36 cellular contexts compared by ENCODE assay signal in genomic region chr16:26911436-26911835, GRCh38.
"Had no signal": no experiment of that assay in that cellular context is flagged by ENCODE, and none has a peak within 500 bp of the region (broad histone marks: within the 10 kb centered on the region; RNA-seq: fewer than 3 reads in every experiment).

No MANE protein-coding gene starts in this region.

- H3K36me3 ChIP-seq: ascending aorta, brain microvascular endothelial cell, breast epithelium, WERI-Rb-1 had no signal

- H3K4me3 ChIP-seq: ascending aorta, body of pancreas, breast epithelium had no signal

- H3K4me3 Mint-ChIP-seq: activated CD4-positive, alpha-beta memory T cell treated with anti-CD3 and anti-CD28 coated beads, Interleukin-2, amount 10 ng/mL, durations not matched to agents 7 days and 5 days; activated CD4-positive, alpha-beta T cell treated with anti-CD3 and anti-CD28 coated beads for 36 hours; activated CD4-positive, alpha-beta T cell treated with anti-CD3 and anti-CD28 coated beads, Interleukin-2, amount 10 ng/mL, durations not matched to agents 7 days and 5 days; activated CD8-positive, alpha-beta memory T cell treated with anti-CD3 and anti-CD28 coated beads, Interleukin-2, amount 10 ng/mL, durations not matched to agents 7 days and 5 days; activated CD8-positive, alpha-beta T cell treated with anti-CD3 and anti-CD28 coated beads, Interleukin-2, amount 10 ng/mL, durations not matched to agents 7 days and 5 days; activated naive CD4-positive, alpha-beta T cell treated with anti-CD3 and anti-CD28 coated beads, Interleukin-2, amount 10 ng/mL, durations not matched to agents 7 days and 5 days; activated naive CD4-positive, alpha-beta T cell treated with anti-CD3 and anti-CD28 coated beads, Interleukin-2, amount 50 U/mL, for 24 hours; activated naive CD8-positive, alpha-beta T cell; activated naive CD8-positive, alpha-beta T cell treated with anti-CD3 and anti-CD28 coated beads, Interleukin-2, amount 10 ng/mL, durations not matched to agents 7 days and 5 days; activated naive CD8-positive, alpha-beta T cell treated with anti-CD3 and anti-CD28 coated beads, Interleukin-2, amount 50 U/mL, for 24 hours; activated T-cell treated with anti-CD3 and anti-CD28 coated beads, Interleukin-2, amount 50 U/mL, for 24 hours; T-helper 1 cell treated with Interleukin-12 subunit alpha and Interleukin-12 subunit beta and Interleukin-4 antibody, amounts not matched to agents 30 μg/mL and 1 μg/mL, for 36 hours; T-helper 2 cell treated with Interferon-gamma antibody and Interleukin-4, amounts not matched to agents 5 μg/mL and 100 μg/mL, for 36 hours; WTC11 had no signal

- H3K27me3 Mint-ChIP-seq: activated CD4-positive, alpha-beta T cell treated with anti-CD3 and anti-CD28 coated beads, Interleukin-2, amount 10 ng/mL, durations not matched to agents 7 days and 5 days had no signal

- DNase-seq: activated CD4-positive, alpha-beta memory T cell treated with anti-CD3 and anti-CD28 coated beads, Interleukin-2, amount 10 ng/mL, durations not matched to agents 7 days and 5 days; activated CD4-positive, alpha-beta T cell treated with anti-CD3 and anti-CD28 coated beads for 1 hour; activated CD4-positive, alpha-beta T cell treated with anti-CD3 and anti-CD28 coated beads for 36 hours; activated CD4-positive, alpha-beta T cell treated with anti-CD3 and anti-CD28 coated beads for 48 hours; activated CD4-positive, alpha-beta T cell treated with anti-CD3 and anti-CD28 coated beads, Interleukin-2, amount 10 ng/mL, durations not matched to agents 7 days and 5 days; activated CD4-positive, alpha-beta T cell treated with anti-CD3 and anti-CD28 coated beads, Interleukin-2, amount 50 U/mL, for 48 hours; activated CD4-positive, CD25-positive, alpha-beta regulatory T cell; activated CD8-positive, alpha-beta memory T cell treated with anti-CD3 and anti-CD28 coated beads for 24 hours; activated CD8-positive, alpha-beta memory T cell treated with anti-CD3 and anti-CD28 coated beads, Interleukin-2, amount 10 ng/mL, durations not matched to agents 7 days and 5 days; activated CD8-positive, alpha-beta memory T cell treated with anti-CD3 and anti-CD28 coated beads, Interleukin-2, amount 50 U/mL, for 48 hours; activated CD8-positive, alpha-beta T cell treated with anti-CD3 and anti-CD28 coated beads, Interleukin-2, amount 10 ng/mL, durations not matched to agents 7 days and 5 days; activated effector memory CD4-positive, alpha-beta T cell treated with Interleukin-2 at 50 U/mL for 16 hours; activated gamma-delta T cell; activated naive CD4-positive, alpha-beta T cell treated with anti-CD3 and anti-CD28 coated beads, Interleukin-2, amount 10 ng/mL, durations not matched to agents 7 days and 5 days; activated naive CD4-positive, alpha-beta T cell treated with Interleukin-2 at 50 U/mL for 16 hours; activated naive CD8-positive, alpha-beta T cell treated with anti-CD3 and anti-CD28 coated beads, Interleukin-2, amount 10 ng/mL, durations not matched to agents 7 days and 5 days; activated naive CD8-positive, alpha-beta T cell treated with anti-CD3 and anti-CD28 coated beads, Interleukin-2, amount 50 U/mL, for 24 hours; activated T-cell treated with anti-CD3 and anti-CD28 coated beads, Interleukin-2, amount 50 U/mL, for 24 hours; activated T-cell treated with anti-CD3 and anti-CD28 coated beads, Interleukin-2, amount 50 U/mL, for 48 hours; amygdala; anterior cingulate cortex; body of pancreas; brain microvascular endothelial cell; central memory CD4-positive, alpha-beta T cell; T-helper 2 cell; T-helper 9 cell; WERI-Rb-1 had no signal

- H3K4me1 ChIP-seq: ascending aorta, body of pancreas, breast epithelium had no signal

- H3K27ac Mint-ChIP-seq: activated CD4-positive, alpha-beta memory T cell treated with anti-CD3 and anti-CD28 coated beads, Interleukin-2, amount 10 ng/mL, durations not matched to agents 7 days and 5 days; activated CD4-positive, alpha-beta T cell treated with anti-CD3 and anti-CD28 coated beads for 36 hours; activated CD4-positive, alpha-beta T cell treated with anti-CD3 and anti-CD28 coated beads, Interleukin-2, amount 10 ng/mL, durations not matched to agents 7 days and 5 days; activated CD8-positive, alpha-beta memory T cell treated with anti-CD3 and anti-CD28 coated beads, Interleukin-2, amount 10 ng/mL, durations not matched to agents 7 days and 5 days; activated CD8-positive, alpha-beta T cell treated with anti-CD3 and anti-CD28 coated beads, Interleukin-2, amount 10 ng/mL, durations not matched to agents 7 days and 5 days; activated naive CD4-positive, alpha-beta T cell treated with anti-CD3 and anti-CD28 coated beads, Interleukin-2, amount 50 U/mL, for 24 hours; activated naive CD8-positive, alpha-beta T cell; activated naive CD8-positive, alpha-beta T cell treated with anti-CD3 and anti-CD28 coated beads, Interleukin-2, amount 10 ng/mL, durations not matched to agents 7 days and 5 days; activated naive CD8-positive, alpha-beta T cell treated with anti-CD3 and anti-CD28 coated beads, Interleukin-2, amount 50 U/mL, for 24 hours; activated T-cell treated with anti-CD3 and anti-CD28 coated beads, Interleukin-2, amount 50 U/mL, for 24 hours; activated T-helper 2 cell treated with anti-CD3 and anti-CD28 coated beads, Interferon-gamma antibody, Interleukin-2, Interleukin-4, amounts not matched to agents 10 μg/mL and 5 μg/mL and 100 μg/mL, durations not matched to agents 14 hours and 24 hours and 36 hours; T-helper 1 cell treated with Interleukin-12 subunit alpha and Interleukin-12 subunit beta and Interleukin-4 antibody, amounts not matched to agents 30 μg/mL and 1 μg/mL, for 36 hours; T-helper 2 cell treated with Interferon-gamma antibody and Interleukin-4, amounts not matched to agents 5 μg/mL and 100 μg/mL, for 36 hours; WTC11 had no signal

- H3K36me3 Mint-ChIP-seq: activated CD8-positive, alpha-beta memory T cell treated with anti-CD3 and anti-CD28 coated beads, Interleukin-2, amount 10 ng/mL, durations not matched to agents 7 days and 5 days; activated naive CD4-positive, alpha-beta T cell treated with anti-CD3 and anti-CD28 coated beads, Interleukin-2, amount 10 ng/mL, durations not matched to agents 7 days and 5 days; activated naive CD4-positive, alpha-beta T cell treated with anti-CD3 and anti-CD28 coated beads, Interleukin-2, amount 50 U/mL, for 24 hours; activated naive CD8-positive, alpha-beta T cell; activated naive CD8-positive, alpha-beta T cell treated with anti-CD3 and anti-CD28 coated beads, Interleukin-2, amount 10 ng/mL, durations not matched to agents 7 days and 5 days; WTC11 had no signal

- H3K9me3 ChIP-seq: ascending aorta, body of pancreas, breast epithelium had no signal

- H3K27ac ChIP-seq: ascending aorta, body of pancreas, brain microvascular endothelial cell, breast epithelium, WERI-Rb-1 had no signal

- H3K4me1 Mint-ChIP-seq: activated CD4-positive, alpha-beta memory T cell treated with anti-CD3 and anti-CD28 coated beads, Interleukin-2, amount 10 ng/mL, durations not matched to agents 7 days and 5 days; activated CD4-positive, alpha-beta T cell treated with anti-CD3 and anti-CD28 coated beads for 36 hours; activated CD4-positive, alpha-beta T cell treated with anti-CD3 and anti-CD28 coated beads, Interleukin-2, amount 10 ng/mL, durations not matched to agents 7 days and 5 days; activated CD8-positive, alpha-beta memory T cell treated with anti-CD3 and anti-CD28 coated beads, Interleukin-2, amount 10 ng/mL, durations not matched to agents 7 days and 5 days; activated naive CD4-positive, alpha-beta T cell treated with anti-CD3 and anti-CD28 coated beads, Interleukin-2, amount 10 ng/mL, durations not matched to agents 7 days and 5 days; activated naive CD4-positive, alpha-beta T cell treated with anti-CD3 and anti-CD28 coated beads, Interleukin-2, amount 50 U/mL, for 24 hours; activated naive CD8-positive, alpha-beta T cell treated with anti-CD3 and anti-CD28 coated beads, Interleukin-2, amount 10 ng/mL, durations not matched to agents 7 days and 5 days; activated naive CD8-positive, alpha-beta T cell treated with anti-CD3 and anti-CD28 coated beads, Interleukin-2, amount 50 U/mL, for 24 hours; WTC11 had no signal

- H3K27me3 ChIP-seq: ascending aorta, body of pancreas, brain microvascular endothelial cell, breast epithelium had no signal

- ATAC-seq: activated CD4-positive, alpha-beta T cell treated with anti-CD3 and anti-CD28 coated beads for 36 hours; activated CD4-positive, CD25-positive, alpha-beta regulatory T cell treated with anti-CD3 and anti-CD28 coated beads, Interleukin-2, amount 50 U/mL, for 24 hours; activated CD8-positive, alpha-beta memory T cell treated with anti-CD3 and anti-CD28 coated beads, Interleukin-2, amount 10 ng/mL, durations not matched to agents 7 days and 5 days; activated CD8-positive, alpha-beta T cell treated with anti-CD3 and anti-CD28 coated beads, Interleukin-2, amount 10 ng/mL, durations not matched to agents 7 days and 5 days; activated naive CD8-positive, alpha-beta T cell treated with anti-CD3 and anti-CD28 coated beads, Interleukin-2, amount 50 U/mL, for 24 hours; body of pancreas; WTC11 had no signal

- H3K9me3 Mint-ChIP-seq: activated CD4-positive, alpha-beta memory T cell treated with anti-CD3 and anti-CD28 coated beads, Interleukin-2, amount 10 ng/mL, durations not matched to agents 7 days and 5 days; activated CD4-positive, alpha-beta T cell treated with anti-CD3 and anti-CD28 coated beads, Interleukin-2, amount 10 ng/mL, durations not matched to agents 7 days and 5 days; activated naive CD4-positive, alpha-beta T cell treated with anti-CD3 and anti-CD28 coated beads, Interleukin-2, amount 10 ng/mL, durations not matched to agents 7 days and 5 days; activated naive CD4-positive, alpha-beta T cell treated with anti-CD3 and anti-CD28 coated beads, Interleukin-2, amount 50 U/mL, for 24 hours; activated naive CD8-positive, alpha-beta T cell treated with anti-CD3 and anti-CD28 coated beads, Interleukin-2, amount 10 ng/mL, durations not matched to agents 7 days and 5 days; activated naive CD8-positive, alpha-beta T cell treated with anti-CD3 and anti-CD28 coated beads, Interleukin-2, amount 50 U/mL, for 24 hours; activated T-cell treated with anti-CD3 and anti-CD28 coated beads, Interleukin-2, amount 50 U/mL, for 24 hours; activated T-helper 2 cell treated with anti-CD3 and anti-CD28 coated beads, Interferon-gamma antibody, Interleukin-2, Interleukin-4, amounts not matched to agents 10 μg/mL and 5 μg/mL and 100 μg/mL, durations not matched to agents 14 hours and 24 hours and 36 hours; T-helper 1 cell treated with Interleukin-12 subunit alpha and Interleukin-12 subunit beta and Interleukin-4 antibody, amounts not matched to agents 30 μg/mL and 1 μg/mL, for 36 hours; T-helper 2 cell treated with Interferon-gamma antibody and Interleukin-4, amounts not matched to agents 5 μg/mL and 100 μg/mL, for 36 hours; WTC11 had no signal
